In the genomic region with DNA sequence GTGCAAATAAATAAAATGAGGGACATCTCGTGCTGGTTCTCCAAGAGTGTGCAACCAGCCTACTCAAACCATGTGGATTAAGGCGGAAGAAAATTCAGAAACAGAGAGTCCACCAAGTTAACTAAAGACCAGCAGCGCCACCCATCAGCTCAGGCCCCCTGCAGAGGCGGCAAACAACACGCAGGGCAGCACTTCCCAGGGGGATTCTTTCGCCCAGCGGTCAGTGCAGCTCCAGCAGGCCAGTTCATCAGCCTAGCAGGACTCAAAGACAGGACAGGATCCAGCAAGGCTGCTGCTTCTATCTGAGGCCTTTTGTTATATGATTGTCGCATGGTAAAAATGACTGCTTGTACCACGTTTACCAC, we compare ENCODE assay signal across 1 cellular context.
TF ChIP-seq lines count a peak whose summit lies in the region.

No MANE protein-coding gene starts in this region.

TF ChIP-seq in IMR-90, 13 proteins besides CTCF, POLR2A, EP300 and RAD21:
- TF ChIP-seq CEBPB (IDR thresholded peaks at IDR 0.05; ENCODE audit: low read depth, low read length), result no peak
- TF ChIP-seq, protein P1, sequence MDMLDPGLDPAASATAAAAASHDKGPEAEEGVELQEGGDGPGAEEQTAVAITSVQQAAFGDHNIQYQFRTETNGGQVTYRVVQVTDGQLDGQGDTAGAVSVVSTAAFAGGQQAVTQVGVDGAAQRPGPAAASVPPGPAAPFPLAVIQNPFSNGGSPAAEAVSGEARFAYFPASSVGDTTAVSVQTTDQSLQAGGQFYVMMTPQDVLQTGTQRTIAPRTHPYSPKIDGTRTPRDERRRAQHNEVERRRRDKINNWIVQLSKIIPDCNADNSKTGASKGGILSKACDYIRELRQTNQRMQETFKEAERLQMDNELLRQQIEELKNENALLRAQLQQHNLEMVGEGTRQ (IDR thresholded peaks at IDR 0.05; ENCODE audit: low read depth, low read length), result no peak
- no peak for TF ChIP-seq CHD1 (IDR thresholded peaks at IDR 0.05; ENCODE audit: low read depth, low read length)
- no peak for TF ChIP-seq BHLHE40 (IDR thresholded peaks at IDR 0.05; ENCODE audit: low read depth, low read length)
- no peak for TF ChIP-seq MAFK (IDR thresholded peaks at IDR 0.05; ENCODE audit: low read depth, low read length)
- TF ChIP-seq RFX5 (IDR thresholded peaks at IDR 0.05; ENCODE audit: low read depth, low read length), result no peak
- TF ChIP-seq FOS (IDR thresholded peaks at IDR 0.05; ENCODE audit: low read depth, low read length), result no peak
- no peak for TF ChIP-seq NFE2L2 (IDR thresholded peaks at IDR 0.05; ENCODE audit: low read depth, low read length)
- no peak for TF ChIP-seq SMC3 (IDR thresholded peaks at IDR 0.05; ENCODE audit: low read depth, low read length)
- TF ChIP-seq RCOR1 (IDR thresholded peaks at IDR 0.05; ENCODE audit: insufficient replicate concordance, low read length), result no peak
- TF ChIP-seq MXI1 (IDR thresholded peaks at IDR 0.05; ENCODE audit: borderline replicate concordance, low read depth, low read length), result no peak
- no peak for TF ChIP-seq MAZ (IDR thresholded peaks at IDR 0.05; ENCODE audit: borderline replicate concordance, low read depth, low read length)
